1 cellular context compared by ENCODE assay signal in genomic region chr12:114447274-114447716, GRCh38.
TF ChIP-seq lines count a peak whose summit lies in the region.

No MANE protein-coding gene starts in this region.

TF ChIP-seq in GM23338, 12 proteins besides CTCF, POLR2A, EP300 and RAD21 (continued from another document):
- TF ChIP-seq ZNF462 (CRISPR knock-in tag; IDR thresholded peaks at IDR 0.05), result no peak
TF ChIP-seq in GM23338: peak in this region for 2.
